ENCODE assay signal across 8 cellular contexts in genomic region chrX:18426004-18426320, GRCh38. TPM values are rescaled to one million over a fixed set of nuclear protein-coding genes. Genes with fewer than 3 reads are reported as not detected.
A peak's percentile ranks its signal among the peaks of the same experiment; 100 is the strongest.
DNase-seq lines count a peak whose midpoint lies in the region; ATAC-seq and TF ChIP-seq lines count a peak whose summit lies in the region.

No MANE protein-coding gene starts in this region.

- peaks cover 0 to 2% (median 0%) of the 10 kb centered on the region in 5 donors for H3K27me3 Mint-ChIP-seq in naive thymus-derived CD8-positive, alpha-beta T cell

- H3K36me3 Mint-ChIP-seq in naive thymus-derived CD8-positive, alpha-beta T cell: no peaks in the 10 kb centered on the region

- H3K4me1 Mint-ChIP-seq in naive thymus-derived CD8-positive, alpha-beta T cell: peaks cover 1 to 20% (median 12%) of the 10 kb centered on the region in 4 donors

- H4K20me1 ChIP-seq in Karpas-422 (ENCODE audit: insufficient read depth, low read depth, low read length): no peaks in the 10 kb centered on the region

- no peaks in the 10 kb centered on the region for H3K9me3 ChIP-seq in Karpas-422 (ENCODE audit: low read length)

- no peak for ATAC-seq in naive thymus-derived CD8-positive, alpha-beta T cell
- no peak for ATAC-seq in HG03521 (IDR thresholded peaks at IDR 0.05; ENCODE audit: unreplicated experiment)
- no peak for ATAC-seq in sciatic nerve

- no peak overlapping the region for H2AFZ ChIP-seq in Karpas-422 (ENCODE audit: low read length)

- H3K4me3 ChIP-seq in GM12864 (ENCODE audit: low read depth, low read length): peak overlapping the region; percentile 69
- peak overlapping the region; percentile 68 for H3K4me3 ChIP-seq in Karpas-422 (ENCODE audit: low read length)
- H3K4me3 ChIP-seq in dorsolateral prefrontal cortex: peak overlapping the region; percentile 8 to 87 (median 74)

- peaks cover 18% of the 10 kb centered on the region for H3K4me1 ChIP-seq in Karpas-422 (ENCODE audit: low read length)

- peak overlapping the region in 9 of 10 donors; percentile 8 to 92 (median 84) for H3K27ac Mint-ChIP-seq in naive thymus-derived CD8-positive, alpha-beta T cell

- no peaks in the 10 kb centered on the region for H3K27me3 ChIP-seq in Karpas-422 (ENCODE audit: low read length)
- peaks cover 0 to 66% (median 11%) of the 10 kb centered on the region in 45 donors for H3K27me3 ChIP-seq in dorsolateral prefrontal cortex

- H3K27ac ChIP-seq in Karpas-422 (ENCODE audit: low read length): no peak overlapping the region
- peak overlapping the region in 52 of 59 donors; percentile 29 to 90 (median 79) for H3K27ac ChIP-seq in dorsolateral prefrontal cortex

- POLR2A ChIA-PET in naive thymus-derived CD8-positive, alpha-beta T cell (lab: Charles Lee): interaction anchor here (1.1 to 1.4 kb wide), 4 partner anchors 249 to 1348 kb away, joined by 3 to 6 read pairs (median 4); partner anchors contain the start of gene SCML1

- no peaks in the 10 kb centered on the region for H3K9me3 Mint-ChIP-seq in naive thymus-derived CD8-positive, alpha-beta T cell

- intact Hi-C loops in dorsolateral prefrontal cortex (cut with DNase I): loop anchor here in 1 of 2 donors (10.0 kb wide), 1 partner anchor 469 kb away; no protein-coding TSS in a partner anchor
- intact Hi-C loops in sciatic nerve (cut with DNase I): no loop called here

- DNase-seq in GM12864 (ENCODE audit: low read depth) (no peak), Karpas-422 (no peak), dorsolateral prefrontal cortex (no peak), epidermal melanocyte (ENCODE audit: insufficient read length, low spot score) (no peak), dermis blood vessel endothelial cell (no peak), sciatic nerve (ENCODE audit: low spot score) (no peak)
- DNase-seq in naive thymus-derived CD8-positive, alpha-beta T cell: no peak

- H3K9me2 ChIP-seq in Karpas-422 (replicated peaks; ENCODE audit: insufficient read depth, low read length): no peaks in the 10 kb centered on the region

- H3K4me3 Mint-ChIP-seq in naive thymus-derived CD8-positive, alpha-beta T cell: peak overlapping the region; percentile 78 to 96 (median 84)

- peak overlapping the region; percentile 60 for H3K9ac ChIP-seq in Karpas-422 (ENCODE audit: low read length)

- TF ChIP-seq CTCF in GM12864 (IDR thresholded peaks at IDR 0.05; ENCODE audit: low read depth, low read length, missing control alignments) (no peak), dorsolateral prefrontal cortex (IDR thresholded peaks at IDR 0.05 in 54 of 56, conservative IDR thresholded peaks at IDR 0.05 in 2 of 56; ENCODE audit: low read depth in 1 of 56, partially characterized antibody in 56 of 56) (no peak)

- H3K79me2 ChIP-seq in Karpas-422 (ENCODE audit: low read length): no peaks in the 10 kb centered on the region

- peak overlapping the region; percentile 61 for H3K4me2 ChIP-seq in Karpas-422 (ENCODE audit: low read depth, low read length, poor library complexity, severe bottlenecking)

- H3K36me3 ChIP-seq in Karpas-422 (ENCODE audit: insufficient read depth, low read length): no peaks in the 10 kb centered on the region

RNA-seq across cellular contexts. Expression of gene CDKL5, which starts 0.6 kb away (rescaled TPM):
- total RNA-seq in Karpas-422 (2014; rRNA removed; shearing (Covaris generic); ENCODE audit: low replicate concordance): 0.82 and 2.1 TPM in 2 replicates
- 100 to 1,000 TPM in 78 of 120 experiments, 10 to 100 TPM in 42; 53.1 to 142 (median 108) TPM for total RNA-seq in dorsolateral prefrontal cortex
- 1 to 10 TPM; 5.5 to 5.6 TPM for total RNA-seq in naive thymus-derived CD8-positive, alpha-beta T cell
- 1 to 10 TPM in 1 of 3 donors, under 1 TPM in 2; 0.74 to 1.3 (median 0.95) TPM for polyA plus RNA-seq in naive thymus-derived CD8-positive, alpha-beta T cell
- total RNA-seq in dermis blood vessel endothelial cell: 6.0 and 6.2 TPM in 2 replicates
- 13.6 TPM for total RNA-seq in sciatic nerve
